27 cellular contexts compared by ENCODE assay signal in the genomic region with DNA sequence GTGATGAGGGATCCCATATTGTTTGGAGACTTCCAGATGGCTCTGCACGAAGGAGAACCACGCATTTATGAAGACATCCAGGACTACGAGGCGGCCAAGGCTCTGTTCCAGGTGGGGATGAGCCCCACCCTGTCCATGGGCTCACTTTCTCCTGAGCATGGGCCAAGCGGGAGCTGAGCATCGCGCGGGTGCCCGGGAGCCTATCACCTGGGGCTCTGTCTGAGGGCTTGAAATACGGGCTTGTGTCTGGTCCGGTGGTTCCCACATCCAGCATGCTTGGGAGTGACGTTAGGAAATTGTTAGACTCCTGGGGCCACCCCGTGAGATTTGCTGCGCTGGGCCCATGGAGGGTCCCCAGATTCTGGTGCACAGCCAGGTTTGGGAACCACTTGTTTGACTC.
"Had no signal": no experiment of that assay in that cellular context is flagged by ENCODE, and none has a peak within 500 bp of the region (broad histone marks: within the 10 kb centered on the region; RNA-seq: fewer than 3 reads in every experiment).

No MANE protein-coding gene starts in this region.

- DNase-seq: heart left ventricle; immature natural killer cell; kidney; left colon; left lung; mesendoderm; midbrain; mucosa of descending colon; naive thymus-derived CD4-positive, alpha-beta T cell; nephron progenitor cell; ovary; sigmoid colon; small intestine; spleen; stimulated activated CD4-positive, alpha-beta T cell treated with anti-CD3 and anti-CD28 coated beads, Interleukin-4, amount 100 ng/mL, for 24 hours; stimulated activated naive CD4-positive, alpha-beta T cell; tibial artery; trophoblast cell; upper lobe of right lung had no signal

- H3K36me3 Mint-ChIP-seq: immature natural killer cell; naive thymus-derived CD4-positive, alpha-beta T cell; neural progenitor cell; stimulated activated effector memory CD8-positive, alpha-beta T cell treated with anti-CD3 and anti-CD28 coated beads, Interleukin-12 subunit alpha, Interleukin-12 subunit beta, amount 100 ng/mL, for 72 hours had no signal

- H2AFZ ChIP-seq: neural progenitor cell had no signal

- H3K27me3 ChIP-seq: left lung, ovary, right atrium auricular region had no signal

- H3K4me2 ChIP-seq: neural progenitor cell had no signal

- H3K9me3 ChIP-seq: mucosa of descending colon, ovary, suprapubic skin, thoracic aorta, upper lobe of right lung had no signal

- H3K36me3 ChIP-seq: heart left ventricle, left lung, neural progenitor cell, ovary, right atrium auricular region, sigmoid colon, spleen, suprapubic skin, thoracic aorta, tibial artery, upper lobe of right lung had no signal

- H3K4me3 ChIP-seq: heart left ventricle, left lung, lung, mucosa of descending colon, neural progenitor cell, ovary, right atrium auricular region, sigmoid colon, spleen, suprapubic skin, thoracic aorta, tibial artery, upper lobe of right lung had no signal

- H3K4me1 Mint-ChIP-seq: immature natural killer cell; naive thymus-derived CD4-positive, alpha-beta T cell; nephron progenitor cell; neural progenitor cell; stimulated activated effector memory CD8-positive, alpha-beta T cell treated with anti-CD3 and anti-CD28 coated beads, Interleukin-12 subunit alpha, Interleukin-12 subunit beta, amount 100 ng/mL, for 72 hours had no signal

- H3K9ac ChIP-seq: neural progenitor cell had no signal

- ATAC-seq: heart left ventricle; left colon; left lung; mucosa of descending colon; naive thymus-derived CD4-positive, alpha-beta T cell; stimulated activated effector memory CD8-positive, alpha-beta T cell treated with anti-CD3 and anti-CD28 coated beads, Interleukin-12 subunit alpha, Interleukin-12 subunit beta, amount 100 ng/mL, for 72 hours; upper lobe of right lung had no signal

- H3K4me3 Mint-ChIP-seq: immature natural killer cell; naive thymus-derived CD4-positive, alpha-beta T cell; nephron progenitor cell; neural progenitor cell; stimulated activated effector memory CD8-positive, alpha-beta T cell treated with anti-CD3 and anti-CD28 coated beads, Interleukin-12 subunit alpha, Interleukin-12 subunit beta, amount 100 ng/mL, for 72 hours; stimulated activated naive CD8-positive, alpha-beta T cell treated with anti-CD3 and anti-CD28 coated beads, Interleukin-15, Interleukin-2, amounts not matched to agents 100 ng/mL and 50 ng/mL, for 24 hours had no signal

- H3K27ac ChIP-seq: heart left ventricle, left lung, neural progenitor cell, ovary, right atrium auricular region, sigmoid colon, spleen, suprapubic skin, thoracic aorta, tibial artery, upper lobe of right lung had no signal

- H3K4me1 ChIP-seq: heart left ventricle, left lung, neural progenitor cell, right atrium auricular region, sigmoid colon, spleen, suprapubic skin, tibial artery, upper lobe of right lung had no signal

- H3K27ac Mint-ChIP-seq: immature natural killer cell; naive thymus-derived CD4-positive, alpha-beta T cell; nephron progenitor cell; neural progenitor cell; progenitor cell of endocrine pancreas; stimulated activated effector memory CD8-positive, alpha-beta T cell treated with anti-CD3 and anti-CD28 coated beads, Interleukin-12 subunit alpha, Interleukin-12 subunit beta, amount 100 ng/mL, for 72 hours; stimulated activated naive CD8-positive, alpha-beta T cell treated with anti-CD3 and anti-CD28 coated beads, Interleukin-15, Interleukin-2, amounts not matched to agents 100 ng/mL and 50 ng/mL, for 24 hours had no signal

- H3K9me3 Mint-ChIP-seq: nephron progenitor cell; stimulated activated effector memory CD8-positive, alpha-beta T cell treated with anti-CD3 and anti-CD28 coated beads, Interleukin-12 subunit alpha, Interleukin-12 subunit beta, amount 100 ng/mL, for 72 hours; stimulated activated naive CD8-positive, alpha-beta T cell treated with anti-CD3 and anti-CD28 coated beads, Interleukin-15, Interleukin-2, amounts not matched to agents 100 ng/mL and 50 ng/mL, for 24 hours had no signal
